31 cellular contexts compared by ENCODE assay signal in the genomic region with DNA sequence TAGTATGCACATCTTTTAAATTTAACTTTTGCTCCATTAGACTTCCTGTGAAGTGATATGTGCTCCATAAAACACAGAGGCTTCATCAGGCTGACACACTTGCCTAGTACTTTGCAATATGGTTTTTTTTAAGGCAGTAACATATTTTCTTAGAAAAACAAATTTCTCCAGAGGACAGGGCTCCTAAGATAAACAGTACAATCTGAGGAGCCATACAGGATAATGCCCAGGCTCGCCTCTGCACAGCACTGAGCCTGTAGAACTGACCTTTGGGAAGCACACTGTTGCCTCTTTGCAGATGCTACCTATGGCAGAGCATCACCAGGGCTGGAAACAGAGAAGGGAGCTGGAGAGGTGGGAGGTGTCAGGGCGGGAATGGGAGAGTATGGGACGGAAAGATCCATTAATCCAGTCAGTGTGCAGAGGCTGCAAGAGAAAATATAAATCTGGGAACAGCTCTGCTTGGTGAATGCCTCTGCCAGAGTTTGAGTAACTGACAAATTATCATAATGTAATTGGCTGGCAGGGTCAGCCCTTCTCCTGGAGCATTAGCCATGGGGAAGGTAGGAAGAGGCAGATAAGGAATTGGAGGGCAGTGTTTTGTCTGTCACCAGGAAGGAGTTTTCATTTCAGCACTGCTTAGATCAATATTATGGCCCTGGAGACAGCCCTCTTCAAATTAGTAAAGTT.
"Had no signal": no experiment of that assay in that cellular context is flagged by ENCODE, and none has a peak within 500 bp of the region (broad histone marks: within the 10 kb centered on the region; RNA-seq: fewer than 3 reads in every experiment).

No MANE protein-coding gene starts in this region.

- H3K4me1 ChIP-seq: adrenal gland, body of pancreas, breast epithelium, SJSA1 had no signal

- H3K27ac Mint-ChIP-seq: activated CD4-positive, alpha-beta memory T cell treated with anti-CD3 and anti-CD28 coated beads, Interleukin-2, amount 10 ng/mL, durations not matched to agents 7 days and 5 days; activated naive CD4-positive, alpha-beta T cell treated with anti-CD3 and anti-CD28 coated beads, Interleukin-2, amount 50 U/mL, for 72 hours; activated T-cell treated with anti-CD3 and anti-CD28 coated beads, Interleukin-2, amount 50 U/mL, for 72 hours; activated T-helper 17 cell treated with anti-CD3 and anti-CD28 coated beads, Interleukin-2, amount 50 U/mL, for 72 hours had no signal

- H3K9me3 ChIP-seq: adrenal gland, body of pancreas, breast epithelium, SJSA1 had no signal

- H3K27me3 Mint-ChIP-seq: activated CD4-positive, alpha-beta memory T cell treated with anti-CD3 and anti-CD28 coated beads, Interleukin-2, amount 10 ng/mL, durations not matched to agents 7 days and 5 days had no signal

- DNase-seq: activated CD4-positive, alpha-beta memory T cell treated with anti-CD3 and anti-CD28 coated beads, Interleukin-2, amount 10 ng/mL, durations not matched to agents 7 days and 5 days; activated CD4-positive, alpha-beta T cell treated with anti-CD3 and anti-CD28 coated beads for 1 hour; activated CD4-positive, alpha-beta T cell treated with anti-CD3 and anti-CD28 coated beads for 48 hours; activated CD4-positive, CD25-positive, alpha-beta regulatory T cell; activated effector memory CD4-positive, alpha-beta T cell treated with anti-CD3 and anti-CD28 coated beads, Interleukin-2, amount 50 U/mL, for 16 hours; activated naive CD4-positive, alpha-beta T cell; activated T-cell treated with anti-CD3 and anti-CD28 coated beads, Interleukin-2, amount 50 U/mL, for 1 hour; activated T-cell treated with anti-CD3 and anti-CD28 coated beads, Interleukin-2, amount 50 U/mL, for 72 hours; adrenal gland; body of pancreas; Karpas-422; KBM-7; MG63; NCI-H1048; NCI-H1105 treated with DMSO at 0.1 percent for 48 hours; NCI-H1436; NCI-H1694; NCI-H1930; NCI-H446; NCI-H510A treated with DMSO at 0.1 percent for 48 hours; NCI-H526 treated with DMSO at 0.1 percent for 48 hours; NCI-H774; SHP77; T1000; WERI-Rb-1 had no signal

- H3K27ac ChIP-seq: adrenal gland, body of pancreas, breast epithelium, SJSA1, WERI-Rb-1 had no signal

- FAIRE-seq: astrocyte had no signal

- H3K36me3 ChIP-seq: adrenal gland, breast epithelium, SJSA1, WERI-Rb-1 had no signal

- H3K4me3 Mint-ChIP-seq: activated CD4-positive, alpha-beta memory T cell treated with anti-CD3 and anti-CD28 coated beads, Interleukin-2, amount 10 ng/mL, durations not matched to agents 7 days and 5 days; activated T-cell treated with anti-CD3 and anti-CD28 coated beads, Interleukin-2, amount 50 U/mL, for 72 hours; activated T-helper 17 cell treated with anti-CD3 and anti-CD28 coated beads, Interleukin-2, amount 50 U/mL, for 72 hours had no signal

- ATAC-seq: activated naive CD4-positive, alpha-beta T cell treated with anti-CD3 and anti-CD28 coated beads, Interleukin-2, amount 50 U/mL, for 72 hours; activated T-cell treated with anti-CD3 and anti-CD28 coated beads, Interleukin-2, amount 50 U/mL, for 72 hours; activated T-helper 17 cell treated with anti-CD3 and anti-CD28 coated beads, Interleukin-2, amount 50 U/mL, for 72 hours; body of pancreas; Panc1 had no signal

- H3K27me3 ChIP-seq: body of pancreas, breast epithelium, MG63 had no signal

- H3K4me3 ChIP-seq: adrenal gland, body of pancreas, breast epithelium, MG63, SJSA1 had no signal

- H3K4me1 Mint-ChIP-seq: activated CD4-positive, alpha-beta memory T cell treated with anti-CD3 and anti-CD28 coated beads, Interleukin-2, amount 10 ng/mL, durations not matched to agents 7 days and 5 days; activated T-helper 17 cell treated with anti-CD3 and anti-CD28 coated beads, Interleukin-2, amount 50 U/mL, for 72 hours had no signal
